ENCODE assay signal across 8 cellular contexts in genomic region chr20:19205999-19206398, GRCh38. TPM values are rescaled to one million over a fixed set of nuclear protein-coding genes. Genes with fewer than 3 reads are reported as not detected.
DNase-seq lines count a peak whose midpoint lies in the region; ATAC-seq, FAIRE-seq and TF ChIP-seq lines count a peak whose summit lies in the region.

No MANE protein-coding gene starts in this region.

- H3K27me3 ChIP-seq in A673 (replicated peaks; ENCODE audit: insufficient read depth, low read depth, low read length, poor library complexity), result no peaks in the 10 kb centered on the region
- H3K27me3 ChIP-seq in bronchial epithelial cell (ENCODE audit: control insufficient read depth, insufficient read depth, low read length), result peaks cover 3% of the 10 kb centered on the region

- H3K9me3 ChIP-seq in A673 (ENCODE audit: low read depth, low read length, poor library complexity, severe bottlenecking), result no peaks in the 10 kb centered on the region

- no peak for FAIRE-seq in bronchial epithelial cell (lab: Jason Lieb, UNC)

- intact Hi-C loops in A673 (cut with micrococcal nuclease; ENCODE audit: unreplicated experiment), result loop anchor here (2.0 kb wide), 1 partner anchor 457 kb away; no protein-coding TSS in a partner anchor

- H3K4me3 ChIP-seq in A673 (ENCODE audit: low read depth, low read length, poor library complexity, severe bottlenecking), result no peak overlapping the region
- H3K4me3 ChIP-seq in bronchial epithelial cell (ENCODE audit: low read depth, low read length), result no peak overlapping the region

- H3K27ac ChIP-seq in A673 (ENCODE audit: low read depth, low read length, poor library complexity, severe bottlenecking), result no peak overlapping the region

- H3K4me1 ChIP-seq in A673 (ENCODE audit: insufficient read depth, low read length, poor library complexity, severe bottlenecking), result peaks cover 53% of the 10 kb centered on the region

- BruUV-seq in A673 (replicated peaks; lab: Mats Ljungman, UMichigan), result no TSS peak

- POLR2A ChIA-PET in A673 (lab: Charles Lee; ENCODE audit: low non-redundant PET), result no interaction called here

- peak; percentile 93 for ATAC-seq in left lobe of liver

- CTCF ChIA-PET in A673 (lab: Charles Lee), result interaction anchor here (0.6 to 1.4 kb wide), 3 partner anchors 10 to 378 kb away, joined by 3 to 21 read pairs (median 4); no protein-coding TSS in a partner anchor

- in situ Hi-C loops in GM13977 (cut with MboI; ENCODE audit: low pct_unique_long_range_greater_than_20kb, low sequenced_read_pairs, unreplicated experiment), result loop anchor here (10.0 to 25.0 kb wide), 3 partner anchors 379 to 794 kb away; no protein-coding TSS in a partner anchor

- H3K36me3 ChIP-seq in A673 (ENCODE audit: insufficient read depth, low read length, poor library complexity, severe bottlenecking) (peaks cover 9% of the 10 kb centered on the region), bronchial epithelial cell (ENCODE audit: control insufficient read depth, insufficient read depth, low read length) (no peaks in the 10 kb centered on the region)

- TF ChIP-seq CTCF in A673 (conservative IDR thresholded peaks at IDR 0.05; ENCODE audit: low read depth, low read length) (peak; percentile 99), GM13977 (IDR thresholded peaks at IDR 0.05; ENCODE audit: extremely low read depth, insufficient read depth, missing control alignments) (peak; percentile 92), bronchial epithelial cell (IDR thresholded peaks at IDR 0.05; ENCODE audit: insufficient read depth, low read length, severe bottlenecking) (peak; percentile 87)

- DNase-seq in A673 (ENCODE audit: low spot score), result peak; percentile 81
- DNase-seq in GM13977 (ENCODE audit: low spot score), result peak; percentile 69
- peak; percentile 67 for DNase-seq in NAMALWA (ENCODE audit: low spot score)
- DNase-seq in T-helper 9 cell, result peak; percentile 18
- DNase-seq in bronchial epithelial cell (ENCODE audit: low read depth), result peak; percentile 36
- peak; percentile 72 for DNase-seq in left lobe of liver (ENCODE audit: low spot score)
- peak; percentile 17 to 64 (median 21) for DNase-seq in stimulated activated CD4-positive, alpha-beta T cell treated with anti-CD3 and anti-CD28 coated beads, TNF-alpha, amount 100 ng/mL, for 24 hours (ENCODE audit: low read depth in 3 of 3)
- DNase-seq in mesenteric fat pad (ENCODE audit: low spot score), result no peak

RNA-seq across cellular contexts. Expression of gene SLC24A3, which starts 6.4 kb away (rescaled TPM):
- total RNA-seq in A673 (2021) (46.0 and 47.8 TPM in 2 replicates), bronchial epithelial cell (under 0.01 and 0.26 TPM in 2 replicates), left lobe of liver (0.35 TPM), mesenteric fat pad (16.9 TPM)

Comparison
In these comparisons a context has a peak if more than half of its experiments do, and no peak if none do; other contexts are left out.
1. RNA of gene SLC24A3, which starts 6.4 kb away (total RNA-seq): 46.0 to 47.8 TPM in A673 and 16.9 TPM in mesenteric fat pad (single experiment); 0.35 TPM in left lobe of liver (single experiment) and under 0.01 to 0.26 TPM in bronchial epithelial cell; every median in the first group is over 10 times any median in the second.
2. Peak in every context shown above with its lines, with median percentiles within 50 percentile points of each other: CTCF ChIP-seq.